38 cellular contexts compared by ENCODE assay signal in the genomic region with DNA sequence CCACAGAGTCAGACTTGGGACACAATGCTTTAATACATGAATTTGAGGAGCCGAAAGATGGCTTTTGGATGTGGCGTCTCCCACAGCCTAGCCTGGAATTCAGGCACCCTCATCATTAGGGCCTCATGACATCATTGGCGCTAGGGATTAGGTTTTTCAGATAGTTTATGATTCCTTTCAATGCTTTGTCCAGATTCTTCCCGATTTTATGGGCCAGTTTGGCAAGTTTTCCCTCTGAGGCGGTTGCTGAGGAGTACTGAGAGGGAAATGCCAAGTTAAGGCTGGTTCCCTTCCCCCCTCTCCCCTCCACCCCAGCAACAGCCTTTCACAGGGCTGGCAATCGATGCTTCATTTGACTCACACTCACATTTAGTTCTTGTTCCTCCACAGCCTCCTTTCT. TPM values are rescaled to one million over a fixed set of nuclear protein-coding genes. Genes with fewer than 3 reads are reported as not detected.
"Had no signal": no experiment of that assay in that cellular context is flagged by ENCODE, and none has a peak within 500 bp of the region (broad histone marks: within the 10 kb centered on the region; RNA-seq: fewer than 3 reads in every experiment).

No MANE protein-coding gene starts in this region.

- H3K36me3 Mint-ChIP-seq: activated CD4-positive, alpha-beta memory T cell treated with anti-CD3 and anti-CD28 coated beads for 36 hours; activated CD8-positive, alpha-beta memory T cell treated with anti-CD3 and anti-CD28 coated beads, Interleukin-2, amount 10 ng/mL, durations not matched to agents 7 days and 5 days; activated naive CD8-positive, alpha-beta T cell had no signal

- H3K9me3 Mint-ChIP-seq: activated B cell treated with CpG ODN at 0.5 μM for 24 hours; activated CD4-positive, alpha-beta memory T cell treated with anti-CD3 and anti-CD28 coated beads for 36 hours; activated CD4-positive, alpha-beta T cell treated with anti-CD3 and anti-CD28 coated beads, Interleukin-2, amount 10 ng/mL, durations not matched to agents 24 days and 14 days; activated T-helper 1 cell treated with anti-CD3 and anti-CD28 coated beads, Interleukin-12 subunit alpha, Interleukin-12 subunit beta, Interleukin-2, Interleukin-4 antibody, amounts not matched to agents 30 ng/mL and 10 ng/mL and 1 ng/mL, durations not matched to agents 14 hours and 24 hours and 36 hours; activated T-helper 2 cell treated with anti-CD3 and anti-CD28 coated beads, Interferon-gamma antibody, Interleukin-2, Interleukin-4, amounts not matched to agents 10 μg/mL and 5 μg/mL and 100 μg/mL, durations not matched to agents 14 hours and 24 hours and 36 hours; T-helper 2 cell treated with Interferon-gamma antibody and Interleukin-4, amounts not matched to agents 5 μg/mL and 100 μg/mL, for 36 hours had no signal

- ATAC-seq: activated CD4-positive, CD25-positive, alpha-beta regulatory T cell treated with anti-CD3 and anti-CD28 coated beads, Interleukin-2, amount 50 U/mL, for 24 hours; activated CD8-positive, alpha-beta memory T cell treated with anti-CD3 and anti-CD28 coated beads, Interleukin-2, amount 10 ng/mL, durations not matched to agents 7 days and 5 days; activated CD8-positive, alpha-beta T cell treated with anti-CD3 and anti-CD28 coated beads, Interleukin-2, amount 10 ng/mL, durations not matched to agents 7 days and 5 days; gastroesophageal sphincter; heart right ventricle; T-helper 17 cell had no signal

- H3K9me3 ChIP-seq: esophagus squamous epithelium, gastroesophageal sphincter, heart right ventricle had no signal

- H3K4me3 Mint-ChIP-seq: activated B cell treated with CpG ODN at 0.5 μM for 24 hours; activated CD4-positive, alpha-beta memory T cell treated with anti-CD3 and anti-CD28 coated beads for 36 hours; activated CD4-positive, alpha-beta T cell treated with anti-CD3 and anti-CD28 coated beads, Interleukin-2, amount 10 ng/mL, durations not matched to agents 24 days and 14 days; activated CD8-positive, alpha-beta memory T cell treated with anti-CD3 and anti-CD28 coated beads, Interleukin-2, amount 10 ng/mL, durations not matched to agents 7 days and 5 days; activated CD8-positive, alpha-beta T cell treated with anti-CD3 and anti-CD28 coated beads, Interleukin-2, amount 10 ng/mL, durations not matched to agents 7 days and 5 days; activated naive CD8-positive, alpha-beta T cell; activated T-helper 1 cell treated with anti-CD3 and anti-CD28 coated beads, Interleukin-12 subunit alpha, Interleukin-12 subunit beta, Interleukin-2, Interleukin-4 antibody, amounts not matched to agents 30 ng/mL and 10 ng/mL and 1 ng/mL, durations not matched to agents 14 hours and 24 hours and 36 hours; T-helper 17 cell; T-helper 2 cell treated with Interferon-gamma antibody and Interleukin-4, amounts not matched to agents 5 μg/mL and 100 μg/mL, for 36 hours had no signal

- H3K27ac Mint-ChIP-seq: activated B cell treated with CpG ODN at 0.5 μM for 24 hours; activated CD4-positive, alpha-beta memory T cell treated with anti-CD3 and anti-CD28 coated beads for 36 hours; activated CD8-positive, alpha-beta memory T cell treated with anti-CD3 and anti-CD28 coated beads, Interleukin-2, amount 10 ng/mL, durations not matched to agents 7 days and 5 days; activated CD8-positive, alpha-beta T cell treated with anti-CD3 and anti-CD28 coated beads, Interleukin-2, amount 10 ng/mL, durations not matched to agents 7 days and 5 days; activated naive CD8-positive, alpha-beta T cell; activated T-helper 1 cell treated with anti-CD3 and anti-CD28 coated beads, Interleukin-12 subunit alpha, Interleukin-12 subunit beta, Interleukin-2, Interleukin-4 antibody, amounts not matched to agents 30 ng/mL and 10 ng/mL and 1 ng/mL, durations not matched to agents 14 hours and 24 hours and 36 hours; activated T-helper 2 cell treated with anti-CD3 and anti-CD28 coated beads, Interferon-gamma antibody, Interleukin-2, Interleukin-4, amounts not matched to agents 10 μg/mL and 5 μg/mL and 100 μg/mL, durations not matched to agents 14 hours and 24 hours and 36 hours; T-helper 17 cell; T-helper 2 cell treated with Interferon-gamma antibody and Interleukin-4, amounts not matched to agents 5 μg/mL and 100 μg/mL, for 36 hours had no signal

- DNase-seq: activated B cell treated with CpG ODN at 0.5 μM for 24 hours; activated CD4-positive, alpha-beta memory T cell treated with anti-CD3 and anti-CD28 coated beads for 36 hours; activated CD4-positive, alpha-beta T cell treated with anti-CD3 and anti-CD28 coated beads, Interleukin-2, amount 10 ng/mL, durations not matched to agents 24 days and 14 days; activated CD8-positive, alpha-beta memory T cell treated with anti-CD3 and anti-CD28 coated beads, Interleukin-2, amount 10 ng/mL, durations not matched to agents 7 days and 5 days; activated CD8-positive, alpha-beta memory T cell treated with anti-CD3 and anti-CD28 coated beads, Interleukin-2, amount 50 U/mL, for 4 hours; activated CD8-positive, alpha-beta T cell treated with anti-CD3 and anti-CD28 coated beads, Interleukin-2, amount 10 ng/mL, durations not matched to agents 7 days and 5 days; activated gamma-delta T cell; activated naive CD4-positive, alpha-beta T cell; activated naive CD4-positive, alpha-beta T cell treated with anti-CD3 and anti-CD28 coated beads, Interleukin-2, amount 50 U/mL, for 16 hours; activated T-cell treated with anti-CD3 and anti-CD28 coated beads, Interleukin-2, amount 50 U/mL, for 1 hour; activated T-cell treated with anti-CD3 and anti-CD28 coated beads, Interleukin-2, amount 50 U/mL, for 48 hours; amniotic stem cell; brain microvascular endothelial cell; caudate nucleus; cortex of kidney; dermis blood vessel endothelial cell; effector CD8-positive, alpha-beta T cell; esophagus squamous epithelium; foreskin melanocyte; heart right ventricle; T-helper 1 cell; T-helper 17 cell; T1000; WERI-Rb-1 had no signal

- H3K4me3 ChIP-seq: esophagus squamous epithelium, gastroesophageal sphincter, heart right ventricle had no signal

- H3K27ac ChIP-seq: brain microvascular endothelial cell, epithelial cell of prostate, esophagus squamous epithelium, gastroesophageal sphincter, heart right ventricle, WERI-Rb-1 had no signal

- H3K4me1 ChIP-seq: esophagus squamous epithelium, gastroesophageal sphincter, heart right ventricle had no signal

- H3K36me3 ChIP-seq: brain microvascular endothelial cell, esophagus squamous epithelium, gastroesophageal sphincter, heart right ventricle, WERI-Rb-1 had no signal

RNA-seq across cellular contexts. Expression of a gene that starts 19.7 kb away (rescaled TPM):
- total RNA-seq: activated B cell treated with CpG ODN at 0.5 μM for 24 hours; activated CD4-positive, alpha-beta memory T cell treated with anti-CD3 and anti-CD28 coated beads for 36 hours; activated CD4-positive, alpha-beta T cell treated with anti-CD3 and anti-CD28 coated beads, Interleukin-2, amount 10 ng/mL, durations not matched to agents 24 days and 14 days; activated CD8-positive, alpha-beta memory T cell treated with anti-CD3 and anti-CD28 coated beads for 36 hours; activated CD8-positive, alpha-beta memory T cell treated with anti-CD3 and anti-CD28 coated beads, Interleukin-2, amount 10 ng/mL, durations not matched to agents 7 days and 5 days; activated CD8-positive, alpha-beta T cell treated with anti-CD3 and anti-CD28 coated beads, Interleukin-2, amount 10 ng/mL, durations not matched to agents 7 days and 5 days; activated T-helper 1 cell treated with anti-CD3 and anti-CD28 coated beads, Interleukin-12 subunit alpha, Interleukin-12 subunit beta, Interleukin-2, Interleukin-4 antibody, amounts not matched to agents 30 ng/mL and 10 ng/mL and 1 ng/mL, durations not matched to agents 14 hours and 24 hours and 36 hours; activated T-helper 2 cell treated with anti-CD3 and anti-CD28 coated beads, Interferon-gamma antibody, Interleukin-2, Interleukin-4, amounts not matched to agents 10 μg/mL and 5 μg/mL and 100 μg/mL, durations not matched to agents 14 hours and 24 hours and 36 hours; chondrocyte; endothelial cell of umbilical vein; fibroblast of lung; fibroblast of villous mesenchyme; glomerular endothelial cell; T-helper 17 cell had no signal

RNA-seq across cellular contexts. Expression of a gene that starts 26.5 kb away (rescaled TPM):
- total RNA-seq: activated B cell treated with CpG ODN at 0.5 μM for 24 hours; activated CD4-positive, alpha-beta memory T cell treated with anti-CD3 and anti-CD28 coated beads for 36 hours; activated CD4-positive, alpha-beta T cell treated with anti-CD3 and anti-CD28 coated beads, Interleukin-2, amount 10 ng/mL, durations not matched to agents 24 days and 14 days; activated CD8-positive, alpha-beta memory T cell treated with anti-CD3 and anti-CD28 coated beads for 36 hours; activated CD8-positive, alpha-beta memory T cell treated with anti-CD3 and anti-CD28 coated beads, Interleukin-2, amount 10 ng/mL, durations not matched to agents 7 days and 5 days; activated CD8-positive, alpha-beta T cell treated with anti-CD3 and anti-CD28 coated beads, Interleukin-2, amount 10 ng/mL, durations not matched to agents 7 days and 5 days; activated T-helper 1 cell treated with anti-CD3 and anti-CD28 coated beads, Interleukin-12 subunit alpha, Interleukin-12 subunit beta, Interleukin-2, Interleukin-4 antibody, amounts not matched to agents 30 ng/mL and 10 ng/mL and 1 ng/mL, durations not matched to agents 14 hours and 24 hours and 36 hours; activated T-helper 2 cell treated with anti-CD3 and anti-CD28 coated beads, Interferon-gamma antibody, Interleukin-2, Interleukin-4, amounts not matched to agents 10 μg/mL and 5 μg/mL and 100 μg/mL, durations not matched to agents 14 hours and 24 hours and 36 hours; astrocyte; chondrocyte; dermis blood vessel endothelial cell; endothelial cell of umbilical vein; esophagus squamous epithelium; fibroblast of lung; fibroblast of villous mesenchyme; gastroesophageal sphincter; glomerular endothelial cell; heart right ventricle; T-helper 17 cell had no signal

RNA-seq across cellular contexts. Expression of a gene that starts 40.0 kb away (rescaled TPM):
- total RNA-seq: activated B cell treated with CpG ODN at 0.5 μM for 24 hours; activated CD4-positive, alpha-beta memory T cell treated with anti-CD3 and anti-CD28 coated beads for 36 hours; activated CD4-positive, alpha-beta T cell treated with anti-CD3 and anti-CD28 coated beads, Interleukin-2, amount 10 ng/mL, durations not matched to agents 24 days and 14 days; activated CD8-positive, alpha-beta memory T cell treated with anti-CD3 and anti-CD28 coated beads for 36 hours; activated CD8-positive, alpha-beta memory T cell treated with anti-CD3 and anti-CD28 coated beads, Interleukin-2, amount 10 ng/mL, durations not matched to agents 7 days and 5 days; activated CD8-positive, alpha-beta T cell treated with anti-CD3 and anti-CD28 coated beads, Interleukin-2, amount 10 ng/mL, durations not matched to agents 7 days and 5 days; activated T-helper 1 cell treated with anti-CD3 and anti-CD28 coated beads, Interleukin-12 subunit alpha, Interleukin-12 subunit beta, Interleukin-2, Interleukin-4 antibody, amounts not matched to agents 30 ng/mL and 10 ng/mL and 1 ng/mL, durations not matched to agents 14 hours and 24 hours and 36 hours; activated T-helper 2 cell treated with anti-CD3 and anti-CD28 coated beads, Interferon-gamma antibody, Interleukin-2, Interleukin-4, amounts not matched to agents 10 μg/mL and 5 μg/mL and 100 μg/mL, durations not matched to agents 14 hours and 24 hours and 36 hours; astrocyte; chondrocyte; dermis blood vessel endothelial cell; endothelial cell of umbilical vein; esophagus squamous epithelium; fibroblast of lung; fibroblast of villous mesenchyme; gastroesophageal sphincter; glomerular endothelial cell; heart right ventricle; T-helper 17 cell had no signal

RNA-seq across cellular contexts. Expression of a gene that starts 58.8 kb away (rescaled TPM):
- total RNA-seq: dermis blood vessel endothelial cell, endothelial cell of umbilical vein, fibroblast of lung, fibroblast of villous mesenchyme, glomerular endothelial cell had no signal
